9 cellular contexts compared by ENCODE assay signal in the genomic region with DNA sequence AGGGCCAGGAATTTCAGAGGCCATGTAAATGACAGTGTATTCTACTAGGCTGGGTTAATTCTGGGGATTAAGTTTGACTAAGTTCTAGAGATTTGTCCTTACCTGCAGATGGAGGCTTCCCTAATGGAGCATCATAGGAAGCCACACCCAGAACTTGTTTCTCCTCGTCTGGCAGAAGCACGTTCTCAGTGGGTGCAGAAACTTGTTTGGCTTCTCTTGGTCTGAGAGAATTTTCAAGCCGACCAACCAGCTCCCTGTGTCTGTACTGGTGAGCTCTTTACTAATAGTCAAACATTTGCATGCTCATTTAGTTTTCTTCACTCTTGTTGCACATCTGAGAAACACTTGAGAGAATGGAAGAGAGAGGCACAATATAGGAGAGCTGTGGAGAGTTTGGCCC. TPM values are rescaled to one million over a fixed set of nuclear protein-coding genes. Genes with fewer than 3 reads are reported as not detected.
DNase-seq lines count a peak whose midpoint lies in the region; ATAC-seq lines count a peak whose summit lies in the region.
"Had no signal": no experiment of that assay in that cellular context is flagged by ENCODE, and none has a peak within 500 bp of the region (broad histone marks: within the 10 kb centered on the region; RNA-seq: fewer than 3 reads in every experiment).

No MANE protein-coding gene starts in this region.

- no peaks in the 10 kb centered on the region for H3K27me3 Mint-ChIP-seq in stimulated activated naive CD8-positive, alpha-beta T cell treated with anti-CD3 and anti-CD28 coated beads, Interleukin-15, Interleukin-2, amounts not matched to agents 100 ng/mL and 50 ng/mL, for 24 hours
- H3K27me3 Mint-ChIP-seq in T-helper 17 cell (peaks cover 2% of the 10 kb centered on the region), immature natural killer cell (ENCODE audit: low read depth in 3 of 3) (peaks cover 0 to 7% (median 2%) of the 10 kb centered on the region in 3 donors)

- no peaks in the 10 kb centered on the region for H3K36me3 Mint-ChIP-seq in stimulated activated naive CD8-positive, alpha-beta T cell treated with anti-CD3 and anti-CD28 coated beads, Interleukin-15, Interleukin-2, amounts not matched to agents 100 ng/mL and 50 ng/mL, for 24 hours (ENCODE audit: low read depth)
- H3K36me3 Mint-ChIP-seq in T-helper 17 cell (ENCODE audit: low read depth) (peaks cover 4% of the 10 kb centered on the region), immature natural killer cell (no peaks in the 10 kb centered on the region)

- no peak for DNase-seq in stimulated activated naive CD8-positive, alpha-beta T cell treated with anti-CD3 and anti-CD28 coated beads, Interleukin-15, Interleukin-2, amounts not matched to agents 100 U/mL and 50 U/mL, for 24 hours
- DNase-seq in T-helper 17 cell: no peak
- DNase-seq in immature natural killer cell: no peak
- DNase-seq in middle frontal gyrus (ENCODE audit: extremely low spot score, low spot score): no peak
- DNase-seq in SHP77 (lab: John Stamatoyannopoulos, UW): no peak
- no peak for DNase-seq in hippocampal formation (lab: John Stamatoyannopoulos, UW)
- no peak for DNase-seq in C1 segment of cervical spinal cord (lab: John Stamatoyannopoulos, UW)
- DNase-seq: NCI-H1105 treated with DMSO at 0.1 percent for 48 hours had no signal

- no peaks in the 10 kb centered on the region for H3K9me3 Mint-ChIP-seq in stimulated activated naive CD8-positive, alpha-beta T cell treated with anti-CD3 and anti-CD28 coated beads, Interleukin-15, Interleukin-2, amounts not matched to agents 100 ng/mL and 50 ng/mL, for 24 hours
- peaks cover 0 to 5% (median 0%) of the 10 kb centered on the region in 6 donors for H3K9me3 Mint-ChIP-seq in immature natural killer cell

- no peak for ATAC-seq in stimulated activated naive CD8-positive, alpha-beta T cell treated with anti-CD3 and anti-CD28 coated beads, Interleukin-15, Interleukin-2, amounts not matched to agents 100 U/mL and 50 U/mL, for 24 hours
- ATAC-seq in T-helper 17 cell: no peak

- H3K9me3 ChIP-seq in T-helper 17 cell (ENCODE audit: control insufficient read depth, low read length, poor library complexity, severe bottlenecking): no peaks in the 10 kb centered on the region

- H3K27ac Mint-ChIP-seq in stimulated activated naive CD8-positive, alpha-beta T cell treated with anti-CD3 and anti-CD28 coated beads, Interleukin-15, Interleukin-2, amounts not matched to agents 100 ng/mL and 50 ng/mL, for 24 hours: peak overlapping the region; percentile 81
- peak overlapping the region; percentile 95 for H3K27ac Mint-ChIP-seq in T-helper 17 cell
- peak overlapping the region; percentile 88 to 99 (median 98) for H3K27ac Mint-ChIP-seq in immature natural killer cell

- peak overlapping the region; percentile 92 for H3K4me3 Mint-ChIP-seq in stimulated activated naive CD8-positive, alpha-beta T cell treated with anti-CD3 and anti-CD28 coated beads, Interleukin-15, Interleukin-2, amounts not matched to agents 100 ng/mL and 50 ng/mL, for 24 hours
- peak overlapping the region; percentile 97 for H3K4me3 Mint-ChIP-seq in T-helper 17 cell
- peak overlapping the region; percentile 97 to 100 (median 98) for H3K4me3 Mint-ChIP-seq in immature natural killer cell

- H3K4me1 Mint-ChIP-seq in stimulated activated naive CD8-positive, alpha-beta T cell treated with anti-CD3 and anti-CD28 coated beads, Interleukin-15, Interleukin-2, amounts not matched to agents 100 ng/mL and 50 ng/mL, for 24 hours (ENCODE audit: low read depth): peaks cover 25% of the 10 kb centered on the region
- peaks cover 17% of the 10 kb centered on the region for H3K4me1 Mint-ChIP-seq in T-helper 17 cell
- H3K4me1 Mint-ChIP-seq in immature natural killer cell: peaks cover 27 to 40% of the 10 kb centered on the region in 2 donors

RNA-seq across cellular contexts. Expression of gene ATP10D, which starts 0.9 kb away (rescaled TPM):
- 1 to 10 TPM; 1.7 to 4.1 TPM for total RNA-seq in T-helper 17 cell
- 10 to 100 TPM; 13.5 to 23.9 (median 16.8) TPM for polyA plus RNA-seq in immature natural killer cell

RNA-seq across cellular contexts. Expression of gene COMMD8, which starts 20.7 kb away (rescaled TPM):
- 10 to 100 TPM in 1 of 2 donors, 1 to 10 TPM in 1; 9.9 to 10.1 TPM for total RNA-seq in T-helper 17 cell
- 100 to 1,000 TPM in 1 of 3 donors, 10 to 100 TPM in 2; 53.8 to 106 (median 63.8) TPM for polyA plus RNA-seq in immature natural killer cell
